In the genomic region with DNA sequence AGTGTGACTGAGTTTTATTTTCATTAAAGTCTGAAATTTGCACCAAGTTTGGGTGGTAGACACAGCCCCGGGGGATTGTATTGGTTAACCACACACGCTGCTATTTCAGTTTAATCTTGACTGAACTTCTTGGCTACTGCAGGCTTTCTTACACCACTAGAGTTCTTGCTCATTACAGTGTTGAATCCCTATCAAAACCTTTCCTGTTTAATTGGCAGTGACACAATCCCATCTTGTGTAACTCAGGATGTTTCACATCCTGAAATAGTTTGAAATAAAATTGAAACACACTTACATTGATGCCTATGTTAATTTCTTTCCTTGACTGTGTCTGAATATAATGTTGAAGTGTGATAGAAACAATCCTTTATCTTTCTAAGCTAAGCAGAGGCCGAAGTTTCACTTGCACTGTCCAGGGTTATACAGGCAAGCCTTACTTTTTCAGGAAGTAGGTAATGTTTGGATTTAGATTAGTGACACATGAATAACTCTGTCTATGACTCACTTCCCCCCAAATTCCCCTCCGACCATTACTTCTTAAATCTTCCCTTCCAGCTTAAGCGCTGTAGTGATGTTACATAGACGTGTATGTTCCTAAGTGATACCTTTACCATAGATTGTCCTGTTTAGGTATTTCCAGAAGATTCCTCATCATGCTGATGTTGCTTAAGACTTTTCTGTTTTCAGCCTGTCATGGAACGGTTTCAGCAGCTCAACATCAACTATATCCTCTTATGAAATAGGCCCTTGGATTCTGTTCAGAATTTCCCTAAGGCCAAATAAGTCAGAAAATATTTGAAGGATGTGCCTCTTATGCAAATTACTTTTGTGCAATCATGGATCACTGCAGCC, we compare ENCODE assay signal across 7 cellular contexts.
DNase-seq lines count a peak whose midpoint lies in the region; ATAC-seq and TF ChIP-seq lines count a peak whose summit lies in the region.

No MANE protein-coding gene starts in this region.

- H3K27me3 ChIP-seq in muscle layer of duodenum (ENCODE audit: low read depth, low read length): no peaks in the 10 kb centered on the region

- no peak overlapping the region for H3K4me3 ChIP-seq in choroid plexus epithelial cell (ENCODE audit: low read depth, low read length)
- H3K4me3 ChIP-seq in muscle layer of duodenum (ENCODE audit: low read depth in 1 of 2, low read length in 2 of 2): peak overlapping the region in 1 of 2 donors; percentile 7

- TF ChIP-seq CTCF in choroid plexus epithelial cell (conservative IDR thresholded peaks at IDR 0.05; ENCODE audit: low read depth, low read length): no peak

- H3K4me1 ChIP-seq in muscle layer of duodenum (ENCODE audit: control insufficient read depth in 1 of 2, insufficient read depth in 2 of 2, low read length in 2 of 2): peaks cover 13 to 27% of the 10 kb centered on the region in 2 donors

- DNase-seq in OCI-M1 (lab: John Stamatoyannopoulos, UW) (peak; percentile 93), choroid plexus epithelial cell (ENCODE audit: low read depth) (peak; percentile 96), Ammon's horn (ENCODE audit: low spot score) (no peak), DMS 273 treated with DMSO at 0.1 percent for 48 hours (lab: John Stamatoyannopoulos, UW) (no peak)

- ATAC-seq in GM18867 (IDR thresholded peaks at IDR 0.05; ENCODE audit: unreplicated experiment) (peak; percentile 59), HG02884 (IDR thresholded peaks at IDR 0.05; ENCODE audit: unreplicated experiment) (peak; percentile 77)

- peaks cover 0 to 5% of the 10 kb centered on the region in 2 donors for H3K36me3 ChIP-seq in muscle layer of duodenum (ENCODE audit: control insufficient read depth in 1 of 2, insufficient read depth in 2 of 2, low read length in 2 of 2)

- H3K9me3 ChIP-seq in muscle layer of duodenum (ENCODE audit: control insufficient read depth in 1 of 2, low read length in 2 of 2): no peaks in the 10 kb centered on the region

- peak overlapping the region; percentile 85 for H3K27ac ChIP-seq in muscle layer of duodenum (ENCODE audit: low read length)

Comparison
In these comparisons a context has a peak if more than half of its experiments do, and no peak if none do; other contexts are left out.
1. DNase-seq: peak in OCI-M1 (single experiment) and choroid plexus epithelial cell (single experiment); none in Ammon's horn (single experiment) and DMS 273 treated with DMSO at 0.1 percent for 48 hours (single experiment).